In the genomic region with DNA sequence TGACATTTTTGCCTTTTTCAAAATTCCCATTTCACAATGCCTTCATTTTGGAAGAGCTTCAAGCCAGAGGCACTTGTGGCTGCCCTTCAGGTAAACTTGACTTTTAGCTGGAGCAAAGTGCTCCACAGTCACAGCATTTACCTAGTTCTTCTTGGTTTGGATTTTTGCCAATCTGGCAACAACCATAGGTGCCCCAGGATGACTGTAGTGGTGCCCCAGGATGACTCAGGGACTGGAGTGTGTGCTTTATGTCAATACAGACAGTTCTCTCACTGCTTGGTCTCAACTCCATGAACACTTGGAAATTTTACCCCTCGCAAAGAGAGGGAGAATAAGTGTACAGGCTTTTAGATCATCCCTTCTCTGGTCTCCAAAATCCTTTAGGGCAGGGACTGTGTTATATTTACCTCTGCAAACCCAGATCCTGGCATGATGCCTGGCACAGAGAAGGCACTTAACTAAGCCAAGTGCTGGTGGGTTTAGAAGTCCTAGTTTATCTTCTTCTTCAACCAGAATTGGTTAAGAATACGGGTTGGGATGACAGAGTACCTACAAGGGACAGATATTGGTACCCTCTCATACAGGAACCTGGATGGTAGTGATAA, we compare ENCODE assay signal across 1 cellular context.
TF ChIP-seq lines count a peak whose summit lies in the region.

No MANE protein-coding gene starts in this region.

TF ChIP-seq in endothelial cell of umbilical vein, 7 proteins besides CTCF, POLR2A, EP300 and RAD21:
- no peak for TF ChIP-seq GATA2 (IDR thresholded peaks at IDR 0.05; ENCODE audit: insufficient read depth, insufficient read length, low read depth, low read length)
- TF ChIP-seq MYC (IDR thresholded peaks at IDR 0.05; ENCODE audit: low read depth, low read length), result no peak
- TF ChIP-seq POLR2AphosphoS5 (IDR thresholded peaks at IDR 0.05; ENCODE audit: insufficient read depth, low read depth, low read length), result no peak
- TF ChIP-seq FOS (IDR thresholded peaks at IDR 0.05; ENCODE audit: borderline replicate concordance, insufficient read depth, low read length), result peak; percentile 69
- no peak for TF ChIP-seq JUN (IDR thresholded peaks at IDR 0.05; ENCODE audit: borderline replicate concordance, insufficient read depth, insufficient read length, low read depth)
- TF ChIP-seq EZH2 (IDR thresholded peaks at IDR 0.05; ENCODE audit: borderline replicate concordance, low read depth, low read length, severe bottlenecking), result no peak
TF ChIP-seq in endothelial cell of umbilical vein: peak in this region for 1.
